2 cellular contexts compared by ENCODE assay signal in the genomic region with DNA sequence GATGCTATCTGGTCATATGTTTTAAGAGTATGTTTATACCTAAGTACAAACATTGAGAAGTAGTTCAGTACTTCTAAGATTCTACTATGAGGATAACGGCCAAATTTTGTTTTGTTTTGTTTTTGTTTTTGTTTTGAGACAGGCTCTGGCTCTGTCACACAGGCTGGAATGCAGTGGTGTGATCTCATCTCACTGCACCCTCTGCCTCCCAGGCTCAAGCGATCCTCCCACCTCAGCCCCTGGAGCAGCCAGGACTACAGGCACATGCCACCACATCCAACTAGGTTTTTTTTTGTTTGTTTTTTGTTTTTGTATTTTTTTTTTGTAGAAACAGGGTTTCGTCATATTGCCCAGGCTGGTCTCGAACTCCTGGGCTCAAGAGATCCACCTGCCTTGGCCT.
TF ChIP-seq lines count a peak whose summit lies in the region.

No MANE protein-coding gene starts in this region.

TF ChIP-seq in HEK293, 187 proteins besides CTCF, POLR2A, EP300 and RAD21:
- peak; percentile 20; the same call in 1 of the 2 replicates for TF ChIP-seq ZFHX2 (tag by site-specific recombination; conservative IDR thresholded peaks at IDR 0.05)
- no peak for TF ChIP-seq ZIC2 (tag by site-specific recombination; IDR thresholded peaks at IDR 0.05)
- TF ChIP-seq EGR2 (tag by site-specific recombination; IDR thresholded peaks at IDR 0.05; ENCODE audit: low read depth): 0 out of 2 replicates have a peak, but pooled peaks have one; percentile 15
TF ChIP-seq in HEK293: peak in this region for 2.

TF ChIP-seq in H1, 55 proteins besides CTCF, POLR2A, EP300 and RAD21:
- TF ChIP-seq, protein P1, sequence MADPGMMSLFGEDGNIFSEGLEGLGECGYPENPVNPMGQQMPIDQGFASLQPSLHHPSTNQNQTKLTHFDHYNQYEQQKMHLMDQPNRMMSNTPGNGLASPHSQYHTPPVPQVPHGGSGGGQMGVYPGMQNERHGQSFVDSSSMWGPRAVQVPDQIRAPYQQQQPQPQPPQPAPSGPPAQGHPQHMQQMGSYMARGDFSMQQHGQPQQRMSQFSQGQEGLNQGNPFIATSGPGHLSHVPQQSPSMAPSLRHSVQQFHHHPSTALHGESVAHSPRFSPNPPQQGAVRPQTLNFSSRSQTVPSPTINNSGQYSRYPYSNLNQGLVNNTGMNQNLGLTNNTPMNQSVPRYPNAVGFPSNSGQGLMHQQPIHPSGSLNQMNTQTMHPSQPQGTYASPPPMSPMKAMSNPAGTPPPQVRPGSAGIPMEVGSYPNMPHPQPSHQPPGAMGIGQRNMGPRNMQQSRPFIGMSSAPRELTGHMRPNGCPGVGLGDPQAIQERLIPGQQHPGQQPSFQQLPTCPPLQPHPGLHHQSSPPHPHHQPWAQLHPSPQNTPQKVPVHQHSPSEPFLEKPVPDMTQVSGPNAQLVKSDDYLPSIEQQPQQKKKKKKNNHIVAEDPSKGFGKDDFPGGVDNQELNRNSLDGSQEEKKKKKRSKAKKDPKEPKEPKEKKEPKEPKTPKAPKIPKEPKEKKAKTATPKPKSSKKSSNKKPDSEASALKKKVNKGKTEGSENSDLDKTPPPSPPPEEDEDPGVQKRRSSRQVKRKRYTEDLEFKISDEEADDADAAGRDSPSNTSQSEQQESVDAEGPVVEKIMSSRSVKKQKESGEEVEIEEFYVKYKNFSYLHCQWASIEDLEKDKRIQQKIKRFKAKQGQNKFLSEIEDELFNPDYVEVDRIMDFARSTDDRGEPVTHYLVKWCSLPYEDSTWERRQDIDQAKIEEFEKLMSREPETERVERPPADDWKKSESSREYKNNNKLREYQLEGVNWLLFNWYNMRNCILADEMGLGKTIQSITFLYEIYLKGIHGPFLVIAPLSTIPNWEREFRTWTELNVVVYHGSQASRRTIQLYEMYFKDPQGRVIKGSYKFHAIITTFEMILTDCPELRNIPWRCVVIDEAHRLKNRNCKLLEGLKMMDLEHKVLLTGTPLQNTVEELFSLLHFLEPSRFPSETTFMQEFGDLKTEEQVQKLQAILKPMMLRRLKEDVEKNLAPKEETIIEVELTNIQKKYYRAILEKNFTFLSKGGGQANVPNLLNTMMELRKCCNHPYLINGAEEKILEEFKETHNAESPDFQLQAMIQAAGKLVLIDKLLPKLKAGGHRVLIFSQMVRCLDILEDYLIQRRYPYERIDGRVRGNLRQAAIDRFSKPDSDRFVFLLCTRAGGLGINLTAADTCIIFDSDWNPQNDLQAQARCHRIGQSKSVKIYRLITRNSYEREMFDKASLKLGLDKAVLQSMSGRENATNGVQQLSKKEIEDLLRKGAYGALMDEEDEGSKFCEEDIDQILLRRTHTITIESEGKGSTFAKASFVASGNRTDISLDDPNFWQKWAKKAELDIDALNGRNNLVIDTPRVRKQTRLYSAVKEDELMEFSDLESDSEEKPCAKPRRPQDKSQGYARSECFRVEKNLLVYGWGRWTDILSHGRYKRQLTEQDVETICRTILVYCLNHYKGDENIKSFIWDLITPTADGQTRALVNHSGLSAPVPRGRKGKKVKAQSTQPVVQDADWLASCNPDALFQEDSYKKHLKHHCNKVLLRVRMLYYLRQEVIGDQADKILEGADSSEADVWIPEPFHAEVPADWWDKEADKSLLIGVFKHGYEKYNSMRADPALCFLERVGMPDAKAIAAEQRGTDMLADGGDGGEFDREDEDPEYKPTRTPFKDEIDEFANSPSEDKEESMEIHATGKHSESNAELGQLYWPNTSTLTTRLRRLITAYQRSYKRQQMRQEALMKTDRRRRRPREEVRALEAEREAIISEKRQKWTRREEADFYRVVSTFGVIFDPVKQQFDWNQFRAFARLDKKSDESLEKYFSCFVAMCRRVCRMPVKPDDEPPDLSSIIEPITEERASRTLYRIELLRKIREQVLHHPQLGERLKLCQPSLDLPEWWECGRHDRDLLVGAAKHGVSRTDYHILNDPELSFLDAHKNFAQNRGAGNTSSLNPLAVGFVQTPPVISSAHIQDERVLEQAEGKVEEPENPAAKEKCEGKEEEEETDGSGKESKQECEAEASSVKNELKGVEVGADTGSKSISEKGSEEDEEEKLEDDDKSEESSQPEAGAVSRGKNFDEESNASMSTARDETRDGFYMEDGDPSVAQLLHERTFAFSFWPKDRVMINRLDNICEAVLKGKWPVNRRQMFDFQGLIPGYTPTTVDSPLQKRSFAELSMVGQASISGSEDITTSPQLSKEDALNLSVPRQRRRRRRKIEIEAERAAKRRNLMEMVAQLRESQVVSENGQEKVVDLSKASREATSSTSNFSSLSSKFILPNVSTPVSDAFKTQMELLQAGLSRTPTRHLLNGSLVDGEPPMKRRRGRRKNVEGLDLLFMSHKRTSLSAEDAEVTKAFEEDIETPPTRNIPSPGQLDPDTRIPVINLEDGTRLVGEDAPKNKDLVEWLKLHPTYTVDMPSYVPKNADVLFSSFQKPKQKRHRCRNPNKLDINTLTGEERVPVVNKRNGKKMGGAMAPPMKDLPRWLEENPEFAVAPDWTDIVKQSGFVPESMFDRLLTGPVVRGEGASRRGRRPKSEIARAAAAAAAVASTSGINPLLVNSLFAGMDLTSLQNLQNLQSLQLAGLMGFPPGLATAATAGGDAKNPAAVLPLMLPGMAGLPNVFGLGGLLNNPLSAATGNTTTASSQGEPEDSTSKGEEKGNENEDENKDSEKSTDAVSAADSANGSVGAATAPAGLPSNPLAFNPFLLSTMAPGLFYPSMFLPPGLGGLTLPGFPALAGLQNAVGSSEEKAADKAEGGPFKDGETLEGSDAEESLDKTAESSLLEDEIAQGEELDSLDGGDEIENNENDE (IDR thresholded peaks at IDR 0.05; ENCODE audit: insufficient replicate concordance, low read length): no peak
- peak; percentile 71; the same call in 1 of the 2 replicates for TF ChIP-seq TEAD4 (IDR thresholded peaks at IDR 0.05; ENCODE audit: low read depth, low read length)
